ENCODE assay signal across 7 cellular contexts in the genomic region with DNA sequence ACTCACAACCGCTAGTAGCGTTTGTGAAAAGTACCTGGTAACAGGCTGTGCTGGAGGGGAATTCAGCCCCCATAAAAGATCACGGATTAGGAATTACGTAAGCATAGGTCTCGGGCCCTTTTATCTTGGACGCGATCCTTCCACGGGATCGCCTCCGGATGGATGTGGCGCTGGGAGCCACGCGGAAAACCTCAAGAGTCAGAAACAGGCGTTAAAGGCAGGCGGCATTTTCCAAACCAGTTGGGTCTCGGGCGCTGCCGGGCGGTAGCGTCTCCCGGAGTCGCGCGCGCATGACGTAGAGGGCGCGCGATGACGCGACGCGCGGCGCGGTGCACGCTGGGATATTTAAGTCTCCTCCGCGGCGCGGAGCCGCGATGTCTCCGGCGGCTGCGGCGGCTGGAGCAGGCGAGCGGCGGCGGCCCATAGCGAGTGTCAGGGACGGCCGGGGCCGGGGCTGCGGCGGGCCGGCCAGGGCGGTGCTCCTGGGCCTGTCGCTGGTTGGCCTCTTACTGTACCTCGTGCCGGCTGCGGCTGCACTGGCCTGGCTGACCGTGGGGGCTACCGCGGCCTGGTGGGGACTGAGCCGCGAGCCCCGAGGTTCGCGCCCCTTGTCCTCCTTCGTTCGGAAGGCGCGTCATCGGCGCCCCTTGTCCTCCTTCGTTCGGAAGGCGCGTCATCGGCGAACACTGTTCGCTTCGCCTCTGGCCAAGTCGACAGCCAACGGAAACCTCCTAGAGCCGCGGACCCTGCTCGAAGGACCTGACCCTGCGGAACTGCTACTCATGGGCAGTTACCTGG. TPM values are rescaled to one million over a fixed set of nuclear protein-coding genes. Genes with fewer than 3 reads are reported as not detected.
DNase-seq lines count a peak whose midpoint lies in the region; ATAC-seq lines count a peak whose summit lies in the region.

TSS of gene POM121 (plus strand) at position 348 of the 798 bp plus-strand sequence. CDS start at position 375, 27 bp downstream.

- intact Hi-C loops in sciatic nerve (cut with DNase I) = no loop called here

- DNase-seq in NCI-H2029 treated with DMSO at 0.1 percent for 48 hours (lab: John Stamatoyannopoulos, UW) (peak; percentile 19), T1000 (lab: John Stamatoyannopoulos, UW) (peak; percentile 47), astrocyte of the hippocampus (ENCODE audit: low read depth, low spot score) (peak; percentile 96), hypothalamus (lab: John Stamatoyannopoulos, UW) (peak; percentile 15 to 86 (median 67)), sciatic nerve (ENCODE audit: low spot score) (peak; percentile 87)

- ATAC-seq in GM18508 (IDR thresholded peaks at IDR 0.05; ENCODE audit: insufficient read depth, unreplicated experiment) (peak; percentile 47), HG02943 (IDR thresholded peaks at IDR 0.05; ENCODE audit: low read depth, unreplicated experiment) (peak; percentile 82), sciatic nerve (peak; percentile 99)

RNA-seq across cellular contexts. Expression of gene POM121, which starts in this region (rescaled TPM):
- total RNA-seq in sciatic nerve = 32.5 TPM

Comparison
In these comparisons a context has a peak if more than half of its experiments do, and no peak if none do; other contexts are left out.
1. Peak in every context shown above with its lines: DNase-seq and ATAC-seq.
2. ATAC-seq: peak in every context shown above with its lines; median percentile 99 in sciatic nerve; 82 in HG02943; 47 in GM18508.
3. DNase-seq: peak in every context shown above with its lines; median percentile 96 in astrocyte of the hippocampus; 87 in sciatic nerve; 67 in hypothalamus; 47 in T1000; 19 in NCI-H2029 treated with DMSO at 0.1 percent for 48 hours.